ENCODE assay signal across 9 cellular contexts in genomic region chr20:32539817-32540675, GRCh38. TPM values are rescaled to one million over a fixed set of nuclear protein-coding genes. Genes with fewer than 3 reads are reported as not detected.
A peak's percentile ranks its signal among the peaks of the same experiment; 100 is the strongest.
DNase-seq lines count a peak whose midpoint lies in the region; ATAC-seq and TF ChIP-seq lines count a peak whose summit lies in the region.
"Had no signal": no experiment of that assay in that cellular context is flagged by ENCODE, and none has a peak within 500 bp of the region (broad histone marks: within the 10 kb centered on the region; RNA-seq: fewer than 3 reads in every experiment).

No MANE protein-coding gene starts in this region.

- no peaks in the 10 kb centered on the region for H3K27me3 Mint-ChIP-seq in activated naive CD8-positive, alpha-beta T cell treated with anti-CD3 and anti-CD28 coated beads, Interleukin-2, amount 10 ng/mL, durations not matched to agents 7 days and 5 days

- DNase-seq in GM13977 (ENCODE audit: low spot score) (peak; percentile 54), T-helper 9 cell (peak; percentile 52), spleen (peak; percentile 87), breast epithelium (ENCODE audit: low spot score in 2 of 2) (no peak), glomerular visceral epithelial cell (ENCODE audit: extremely low spot score) (no peak)
- DNase-seq in activated naive CD8-positive, alpha-beta T cell treated with anti-CD3 and anti-CD28 coated beads, Interleukin-2, amount 10 ng/mL, durations not matched to agents 7 days and 5 days, result peak; percentile 71

- H3K4me1 Mint-ChIP-seq in activated naive CD8-positive, alpha-beta T cell treated with anti-CD3 and anti-CD28 coated beads, Interleukin-2, amount 10 ng/mL, durations not matched to agents 7 days and 5 days, result peaks cover 54% of the 10 kb centered on the region

- peak; percentile 51 for ATAC-seq in activated naive CD8-positive, alpha-beta T cell treated with anti-CD3 and anti-CD28 coated beads, Interleukin-2, amount 10 ng/mL, durations not matched to agents 7 days and 5 days (ENCODE audit: low read depth)
- ATAC-seq in HG02840 (IDR thresholded peaks at IDR 0.05; ENCODE audit: low FRiP score, unreplicated experiment) (no peak), GM18519 (IDR thresholded peaks at IDR 0.05; ENCODE audit: low FRiP score, unreplicated experiment) (no peak)
- ATAC-seq: pancreas had no signal

- peaks cover 0 to 9% (median 0%) of the 10 kb centered on the region in 7 donors for H3K27me3 ChIP-seq in spleen (replicated peaks in 1 of 7)
- no peaks in the 10 kb centered on the region for H3K27me3 ChIP-seq in breast epithelium
- H3K27me3 ChIP-seq: pancreas had no signal

- H3K9me3 Mint-ChIP-seq in activated naive CD8-positive, alpha-beta T cell treated with anti-CD3 and anti-CD28 coated beads, Interleukin-2, amount 10 ng/mL, durations not matched to agents 7 days and 5 days, result no peaks in the 10 kb centered on the region

- H3K4me3 Mint-ChIP-seq in activated naive CD8-positive, alpha-beta T cell treated with anti-CD3 and anti-CD28 coated beads, Interleukin-2, amount 10 ng/mL, durations not matched to agents 7 days and 5 days, result peak overlapping the region; percentile 73

- in situ Hi-C loops in GM13977 (cut with MboI; ENCODE audit: low pct_unique_long_range_greater_than_20kb, low sequenced_read_pairs, unreplicated experiment), result loop anchor here (25.0 kb wide), 1 partner anchor 247 kb away; no protein-coding TSS in a partner anchor

- peaks cover 34 to 70% (median 59%) of the 10 kb centered on the region in 6 donors for H3K4me1 ChIP-seq in spleen
- H3K4me1 ChIP-seq in breast epithelium, result no peaks in the 10 kb centered on the region

- H3K27ac ChIP-seq in spleen, result peak overlapping the region; percentile 72 to 93 (median 86)
- peak overlapping the region in 1 of 2 donors; percentile 25 for H3K27ac ChIP-seq in breast epithelium
- H3K27ac ChIP-seq: pancreas had no signal

- peak overlapping the region in 1 of 8 donors; percentile 21 for H3K4me3 ChIP-seq in spleen
- H3K4me3 ChIP-seq in breast epithelium, result no peak overlapping the region
- H3K4me3 ChIP-seq: pancreas had no signal

- H3K27ac Mint-ChIP-seq in activated naive CD8-positive, alpha-beta T cell treated with anti-CD3 and anti-CD28 coated beads, Interleukin-2, amount 10 ng/mL, durations not matched to agents 7 days and 5 days, result peak overlapping the region; percentile 94

- WGBS in spleen, 5 donors, result 39 to 42% (median 42%) methylated on average over 6 to 13 of the region's 13 CpGs

- TF ChIP-seq CTCF in GM13977 (IDR thresholded peaks at IDR 0.05; ENCODE audit: extremely low read depth, insufficient read depth, missing control alignments), result no peak
- no peak for TF ChIP-seq CTCF in spleen (IDR thresholded peaks at IDR 0.05 in 8 of 11, conservative IDR thresholded peaks at IDR 0.05 in 3 of 11)
- no peak for TF ChIP-seq CTCF in breast epithelium (IDR thresholded peaks at IDR 0.05)

- H3K36me3 ChIP-seq in spleen (no peaks in the 10 kb centered on the region), breast epithelium (no peaks in the 10 kb centered on the region)
- H3K36me3 ChIP-seq: pancreas had no signal

- POLR2A ChIA-PET in activated naive CD8-positive, alpha-beta T cell treated with anti-CD3 and anti-CD28 coated beads, Interleukin-2, amount 10 ng/mL, durations not matched to agents 7 days and 5 days (lab: Charles Lee), result interaction anchor here (0.7 to 9.2 kb wide), 18 partner anchors 14 to 222 kb away, joined by 3 to 248 read pairs (median 6); partner anchors contain the start of genes COMMD7, DNMT3B and NOL4L

- H3K36me3 Mint-ChIP-seq in activated naive CD8-positive, alpha-beta T cell treated with anti-CD3 and anti-CD28 coated beads, Interleukin-2, amount 10 ng/mL, durations not matched to agents 7 days and 5 days, result peaks cover 6% of the 10 kb centered on the region

- intact Hi-C loops in spleen (cut with DNase I; ENCODE audit: low total_unique reads) (loop anchor here (10.0 kb wide), 1 partner anchor 45 kb away; the partner anchor contains the start of gene NOL4L), breast epithelium (cut with DNase I; ENCODE audit: low total_unique reads) (no loop called here)

- TF ChIP-seq POLR2A in spleen (IDR thresholded peaks at IDR 0.05), result no peak
- TF ChIP-seq POLR2A in breast epithelium (IDR thresholded peaks at IDR 0.05), result no peak

- H3K9me3 ChIP-seq in spleen (no peaks in the 10 kb centered on the region), breast epithelium (no peaks in the 10 kb centered on the region)
- H3K9me3 ChIP-seq: pancreas had no signal

RNA-seq across cellular contexts. Expression of gene NOL4L, which starts 45.1 kb away (rescaled TPM):
- 10 to 100 TPM; 39.1 to 41.1 TPM for total RNA-seq in activated naive CD8-positive, alpha-beta T cell treated with anti-CD3 and anti-CD28 coated beads, Interleukin-2, amount 10 ng/mL, durations not matched to agents 7 days and 5 days
- total RNA-seq in spleen (10 to 100 TPM; 25.3 to 45.4 (median 34.9) TPM), breast epithelium (10 to 100 TPM in 2 of 3 donors, 1 to 10 TPM in 1; 3.7 to 18.4 (median 15.8) TPM)
- 1 to 10 TPM; 3.4 to 8.4 (median 4.2) TPM for polyA plus RNA-seq in spleen

Comparison
In these comparisons a context has a peak if more than half of its experiments do, and no peak if none do; other contexts are left out.
1. DNase-seq: peak in GM13977 (single experiment), T-helper 9 cell (single experiment), activated naive CD8-positive, alpha-beta T cell treated with anti-CD3 and anti-CD28 coated beads, Interleukin-2, amount 10 ng/mL, durations not matched to agents 7 days and 5 days (single experiment) and spleen (single experiment); none in breast epithelium (0 of 2) and glomerular visceral epithelial cell (single experiment).